ENCODE assay signal across 8 cellular contexts in the genomic region with DNA sequence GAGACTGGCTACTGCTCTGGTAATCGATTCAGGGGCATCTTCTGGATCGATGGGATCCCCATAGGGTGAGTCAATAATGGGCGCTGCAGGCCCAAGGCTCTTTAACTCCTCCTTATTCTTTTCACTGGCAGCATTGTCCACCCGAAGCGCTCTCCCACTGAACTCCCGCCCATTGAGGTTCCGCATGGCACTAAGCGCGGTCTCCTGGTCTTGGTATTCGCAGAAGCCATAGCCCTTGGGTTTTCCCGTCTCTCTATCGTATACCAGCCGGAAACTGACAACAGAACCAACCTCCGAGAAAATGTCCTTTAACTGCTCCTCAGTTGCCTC. TPM values are rescaled to one million over a fixed set of nuclear protein-coding genes. Genes with fewer than 3 reads are reported as not detected.
DNase-seq lines count a peak whose midpoint lies in the region; ATAC-seq, FAIRE-seq and TF ChIP-seq lines count a peak whose summit lies in the region.

No MANE protein-coding gene starts in this region.

- no peaks in the 10 kb centered on the region for H3K9me3 Mint-ChIP-seq in CD4-positive, alpha-beta T cell

- no peaks in the 10 kb centered on the region for H4K20me1 ChIP-seq in GM12878 (ENCODE audit: control insufficient read depth, insufficient read depth)
- no peaks in the 10 kb centered on the region for H4K20me1 ChIP-seq in HepG2 (ENCODE audit: insufficient read depth, low read length)

- BruUV-seq in GM12878 (replicated peaks; lab: Mats Ljungman, UMichigan) (TSS peak; percentile 75), HepG2 (replicated peaks; lab: Mats Ljungman, UMichigan) (TSS peak; percentile 70)

- POLR2A ChIA-PET in CD4-positive, alpha-beta T cell (lab: Charles Lee): interaction anchor here (1.2 to 1.8 kb wide), 2 partner anchors 10 to 139 kb away, joined by 3 to 12 read pairs; no protein-coding TSS in a partner anchor
- POLR2A ChIA-PET in GM12878 (lab: Charles Lee): no interaction called here
- POLR2A ChIA-PET in HepG2 (lab: Yijun Ruan, JAX): no interaction called here

- TF ChIP-seq POLR2A in GM12878 (IDR thresholded peaks at IDR 0.05; ENCODE audit: low read depth, low read length) (no peak), HepG2 (IDR thresholded peaks at IDR 0.05; ENCODE audit: insufficient read depth in 1 of 2, low read depth in 2 of 2, low read length in 2 of 2) (no peak)

- TF ChIP-seq EP300 in GM12878 (IDR thresholded peaks at IDR 0.05; ENCODE audit: borderline replicate concordance in 1 of 2, control insufficient read depth in 1 of 2, low read depth in 2 of 2, low read length in 2 of 2) (no peak), HepG2 (IDR thresholded peaks at IDR 0.05; ENCODE audit: low read depth in 2 of 2, low read length in 2 of 2) (no peak), HepG2 (CRISPR knock-in tag; IDR thresholded peaks at IDR 0.05; ENCODE audit: borderline replicate concordance) (no peak)

- H3K36me3 Mint-ChIP-seq in CD4-positive, alpha-beta T cell (ENCODE audit: low read depth): peaks cover 42% of the 10 kb centered on the region

- H3K4me3 Mint-ChIP-seq in CD4-positive, alpha-beta T cell: peak overlapping the region; percentile 98

- H3K4me1 Mint-ChIP-seq in CD4-positive, alpha-beta T cell (ENCODE audit: low read depth): peaks cover 53% of the 10 kb centered on the region

- no peak for DNase-seq in CD4-positive, alpha-beta T cell
- no peak for DNase-seq in HL-60 (ENCODE audit: low read depth in 1 of 2, low spot score in 1 of 2)
- no peak for DNase-seq in GM12878 (ENCODE audit: low read depth, low spot score)
- DNase-seq in HepG2 (ENCODE audit: low spot score): no peak
- no peak for DNase-seq in NCI-H1092 (lab: John Stamatoyannopoulos, UW)
- DNase-seq in amniotic stem cell (lab: John Stamatoyannopoulos, UW): no peak

- SMC1A ChIA-PET in GM12878 (lab: Charles Lee; ENCODE audit: uncharacterized antibody, unreplicated experiment): interaction anchor here (1.2 to 2.0 kb wide), 4 partner anchors 11 to 176 kb away, joined by 3 to 7 read pairs (median 4); no protein-coding TSS in a partner anchor

- intact Hi-C loops in CD4-positive, alpha-beta T cell (cut with DNase I, micrococcal nuclease): loop anchor here in 1 of 2 experiments (10.0 kb wide), 1 partner anchor 1074 kb away; a partner anchor contains a TSS
- intact Hi-C loops in GM12878 (cut with micrococcal nuclease; ENCODE audit: unreplicated experiment): no loop called here
- intact Hi-C loops in HepG2 (cut with micrococcal nuclease; ENCODE audit: unreplicated experiment): no loop called here

- no peak for FAIRE-seq in GM12878 (lab: Jason Lieb, UNC)
- no peak for FAIRE-seq in HepG2 (lab: Jason Lieb, UNC)

- in situ Hi-C loops in GM12878 (cut with MboI) (loop anchor here (10.0 kb wide), 1 partner anchor 1044 kb away; no protein-coding TSS in a partner anchor), HepG2 (cut with HindIII; ENCODE audit: extremely low pct_ligation_motif_present, low pct_unique_long_range_greater_than_20kb) (no loop called here)

- H3K9ac ChIP-seq in GM12878 (ENCODE audit: control insufficient read depth, insufficient read depth, low read length) (peak overlapping the region; percentile 95), HepG2 (ENCODE audit: insufficient read depth, low read depth, low read length) (peak overlapping the region; percentile 72)

- H2AFZ ChIP-seq in GM12878 (ENCODE audit: control insufficient read depth, low read depth, low read length): peak overlapping the region; percentile 99
- H2AFZ ChIP-seq in HepG2 (ENCODE audit: low read length): peak overlapping the region; percentile 99

- peak overlapping the region; percentile 69; the same call in 1 of the 2 replicates for H3K4me2 ChIP-seq in GM12878 (ENCODE audit: control insufficient read depth, insufficient read depth)
- peak overlapping the region; percentile 70 for H3K4me2 ChIP-seq in HepG2 (ENCODE audit: low read depth, low read length)

- CTCF ChIA-PET in CD4-positive, alpha-beta T cell (lab: Charles Lee): no interaction called here
- CTCF ChIA-PET in GM12878 (lab: Yijun Ruan, JAX): no interaction called here
- CTCF ChIA-PET in HepG2 (lab: Yijun Ruan, JAX; ENCODE audit: low intra/inter-chr PET ratio, low total read pairs): no interaction called here

- under 1% methylated on average over 14 of the region's 14 CpGs for whole genome bisulfite sequencing in GM12878 (ENCODE audit: insufficient coverage, insufficient replicate concordance, low lambda C conversion rate, missing lambda C conversion rate)
- WGBS in HepG2 (ENCODE audit: low lambda C conversion rate): 25% methylated on average over 12 of the region's 14 CpGs
- under 1% methylated on average over 14 of the region's 14 CpGs for WGBS in thymus

- RAD21 ChIA-PET in GM12878 (lab: Charles Lee; ENCODE audit: unreplicated experiment): no interaction called here

- H3K27me3 Mint-ChIP-seq in CD4-positive, alpha-beta T cell: no peaks in the 10 kb centered on the region

- TF ChIP-seq CTCF in CD4-positive, alpha-beta T cell (IDR thresholded peaks at IDR 0.05): no peak
- no peak for TF ChIP-seq CTCF in HL-60 (IDR thresholded peaks at IDR 0.05; ENCODE audit: insufficient read depth, low read length)
- no peak for TF ChIP-seq CTCF in GM12878 (IDR thresholded peaks at IDR 0.05 in 2 of 3, conservative IDR thresholded peaks at IDR 0.05 in 1 of 3; ENCODE audit: control insufficient read depth in 2 of 3, extremely low read depth in 1 of 3, insufficient read depth in 1 of 3, low read depth in 3 of 3, low read length in 3 of 3)
- TF ChIP-seq CTCF in HepG2 (CRISPR knock-in tag; IDR thresholded peaks at IDR 0.05): no peak

- peak overlapping the region; percentile 99 for H3K27ac Mint-ChIP-seq in CD4-positive, alpha-beta T cell

- H3K36me3 ChIP-seq in GM12878 (ENCODE audit: control insufficient read depth in 2 of 2, insufficient read depth in 2 of 2, low read length in 1 of 2) (no peaks in the 10 kb centered on the region; a peak in 1 of 4 replicates), HepG2 (replicated peaks in 1 of 2; ENCODE audit: control insufficient read depth in 1 of 2, insufficient read depth in 2 of 2, low read length in 2 of 2) (no peaks in the 10 kb centered on the region), thymus (ENCODE audit: control insufficient read depth, insufficient read depth) (peaks cover 3% of the 10 kb centered on the region)

- peak; percentile 30 for ATAC-seq in CD4-positive, alpha-beta T cell (ENCODE audit: poor library complexity)
- ATAC-seq in GM21447 (IDR thresholded peaks at IDR 0.05; ENCODE audit: unreplicated experiment): peak; percentile 26
- ATAC-seq in GM12878: peak; percentile 67
- peak; percentile 82 for ATAC-seq in HepG2

- peaks cover 21% of the 10 kb centered on the region for H3K79me2 ChIP-seq in GM12878 (ENCODE audit: control insufficient read depth, insufficient read depth, low read length)
- H3K79me2 ChIP-seq in HepG2 (ENCODE audit: insufficient read depth, low read length): no peaks in the 10 kb centered on the region

- H3K4me3 ChIP-seq in HL-60 (replicated peaks; ENCODE audit: insufficient read depth, low read length) (peak overlapping the region; percentile 73), GM12878 (peak overlapping the region; percentile 95), HepG2 (replicated peaks in 1 of 3; ENCODE audit: insufficient read depth in 1 of 3, low read depth in 2 of 3, low read length in 3 of 3) (peak overlapping the region; percentile 67 to 71 (median 71)), thymus (ENCODE audit: low read length) (peak overlapping the region; percentile 81)

- H3K27ac ChIP-seq in CD4-positive, alpha-beta T cell (ENCODE audit: low read depth, low read length): peak overlapping the region; percentile 95
- H3K27ac ChIP-seq in HL-60 (replicated peaks) (peak overlapping the region; percentile 99), GM12878 (ENCODE audit: control insufficient read depth, insufficient read depth) (peak overlapping the region; percentile 97), HepG2 (ENCODE audit: extremely low read length, insufficient read depth, low read length) (peak overlapping the region; percentile 84), thymus (ENCODE audit: low read depth) (peak overlapping the region; percentile 89)

- TF ChIP-seq RAD21 in GM12878 (IDR thresholded peaks at IDR 0.05; ENCODE audit: insufficient read depth, low read depth, low read length) (no peak), HepG2 (CRISPR knock-in tag; IDR thresholded peaks at IDR 0.05) (no peak)

- H3K27me3 ChIP-seq in CD4-positive, alpha-beta T cell (ENCODE audit: control insufficient read depth, insufficient read depth, low read length): no peaks in the 10 kb centered on the region
- H3K27me3 ChIP-seq in HL-60 (ENCODE audit: insufficient read depth, poor library complexity, severe bottlenecking) (no peaks in the 10 kb centered on the region), GM12878 (replicated peaks in 1 of 2; ENCODE audit: control insufficient read depth in 2 of 2, insufficient read depth in 2 of 2, low read length in 1 of 2) (no peaks in the 10 kb centered on the region), HepG2 (ENCODE audit: control insufficient read depth in 1 of 2, insufficient read depth in 2 of 2, low read length in 2 of 2) (no peaks in the 10 kb centered on the region; a peak in 1 of 5 replicates), thymus (ENCODE audit: control insufficient read depth, insufficient read depth) (no peaks in the 10 kb centered on the region)

- no peaks in the 10 kb centered on the region for H3K9me3 ChIP-seq in CD4-positive, alpha-beta T cell (ENCODE audit: control insufficient read depth, low read length)
- H3K9me3 ChIP-seq in GM12878 (replicated peaks; ENCODE audit: control insufficient read depth, insufficient read depth, low read length): no peaks in the 10 kb centered on the region
- H3K9me3 ChIP-seq in HepG2 (ENCODE audit: low read length): no peaks in the 10 kb centered on the region
- H3K9me3 ChIP-seq in thymus (ENCODE audit: control insufficient read depth): no peaks in the 10 kb centered on the region

- H3K4me1 ChIP-seq in GM12878 (ENCODE audit: control insufficient read depth, insufficient read depth, low read length) (peaks cover 6% of the 10 kb centered on the region; the same call in 1 of the 2 replicates), HepG2 (ENCODE audit: insufficient read depth, low read length) (peaks cover 12% of the 10 kb centered on the region; the same call in 1 of the 2 replicates), thymus (ENCODE audit: control insufficient read depth, insufficient read depth, low read length) (peaks cover 20% of the 10 kb centered on the region)

RNA-seq across cellular contexts. Expression of a gene that starts 0.3 kb away (rescaled TPM):
- 10 to 100 TPM; 28.4 to 29.6 TPM for total RNA-seq in CD4-positive, alpha-beta T cell
- 16.5 and 17.8 TPM in 2 replicates for total RNA-seq in GM12878 (2013; cell fraction: nucleolus; rRNA removed)
- 23.5 and 25.1 TPM in 2 replicates for total RNA-seq in GM12878 (2014; rRNA removed)
- total RNA-seq in GM12878 (2014; rRNA removed; fragmentation: Illumina TruSeq; extraction: Trizol): 21.4 and 21.5 TPM in 2 replicates
- total RNA-seq in GM12878 (2021): 21.6 and 22.2 TPM in 2 replicates
- 9.6 TPM for polyA plus RNA-seq in GM12878 (2011; ENCODE audit: low read depth)
- 12.4 and 12.7 TPM in 2 replicates for polyA plus RNA-seq in GM12878 (2011; rRNA removed)
- polyA plus RNA-seq in GM12878 (2011; cell fraction: cytosol; rRNA removed): 6.1 and 7.2 TPM in 2 replicates
- polyA plus RNA-seq in GM12878 (2011; cell fraction: nucleus; rRNA removed): 7.3 and 9.9 TPM in 2 replicates
- 12.9 and 13.0 TPM in 2 replicates for polyA plus RNA-seq in GM12878 (2012)
- 23.8 and 25.0 TPM in 2 replicates for polyA plus RNA-seq in GM12878 (2014; fragmentation: Illumina TruSeq; extraction: Trizol)
- 1 to 10 TPM; 6.8 to 9.1 TPM for polyA plus RNA-seq in GM12878 (2014; fragmentation: Nextera tagmentation; extraction: Ambion mirVana)
- polyA plus RNA-seq in GM12878 (2014; rRNA removed): 16.0 and 16.2 TPM in 2 replicates
- 10 to 100 TPM; 10.1 to 10.4 TPM for polyA plus RNA-seq in GM12878 (2016; fragmentation: Nextera tagmentation; extraction: Ambion mirVana)
- polyA minus RNA-seq in GM12878 (2011; rRNA and poly(A)+ RNA removed): 9.9 and 10.7 TPM in 2 replicates
- polyA minus RNA-seq in GM12878 (2011; cell fraction: cytosol; rRNA and poly(A)+ RNA removed): 4.0 TPM in 2 replicates
- 11.5 and 13.6 TPM in 2 replicates for polyA minus RNA-seq in GM12878 (2011; cell fraction: nucleus; rRNA and poly(A)+ RNA removed)
- 7.2 and 9.2 TPM in 2 replicates for total RNA-seq in HepG2 (2016; rRNA removed; fragmentation: Illumina TruSeq; extraction: Trizol)
- total RNA-seq in HepG2 (2016; cell fraction: cytosol; rRNA removed; fragmentation: Illumina TruSeq; extraction: Trizol; ENCODE audit: low read depth): 0.40 and 0.71 TPM in 2 replicates
- 7.5 and 8.0 TPM in 2 replicates for total RNA-seq in HepG2 (2016; cell fraction: insoluble cytoplasmic fraction; rRNA removed; fragmentation: Illumina TruSeq; extraction: Trizol)
- 1.9 TPM in 2 replicates for total RNA-seq in HepG2 (2016; cell fraction: membrane; rRNA removed; fragmentation: Illumina TruSeq; extraction: Trizol)
- total RNA-seq in HepG2 (2016; cell fraction: nucleus; rRNA removed; fragmentation: Illumina TruSeq; extraction: Trizol): 4.9 and 5.7 TPM in 2 replicates
- 1.4 and 1.8 TPM in 2 replicates for polyA plus RNA-seq in HepG2 (2011; rRNA removed)
- 0.64 and 0.95 TPM in 2 replicates for polyA plus RNA-seq in HepG2 (2011; cell fraction: cytosol; rRNA removed)
- 1.1 and 1.8 TPM in 2 replicates for polyA plus RNA-seq in HepG2 (2011; cell fraction: nucleus; rRNA removed)
- 2.3 and 3.6 TPM in 2 replicates for polyA plus RNA-seq in HepG2 (2012)
- 0.29 and 0.33 TPM in 2 replicates for polyA plus RNA-seq in HepG2 (2016; cell fraction: cytosol; fragmentation: Illumina TruSeq; extraction: Trizol; ENCODE audit: low read depth)
- polyA plus RNA-seq in HepG2 (2016; cell fraction: insoluble cytoplasmic fraction; fragmentation: Illumina TruSeq; extraction: Trizol; ENCODE audit: low read depth): 6.6 and 6.8 TPM in 2 replicates
- 0.68 and 0.99 TPM in 2 replicates for polyA plus RNA-seq in HepG2 (2016; cell fraction: membrane; fragmentation: Illumina TruSeq; extraction: Trizol; ENCODE audit: low read depth)
- polyA plus RNA-seq in HepG2 (2016; cell fraction: nucleus; fragmentation: Illumina TruSeq; extraction: Trizol; ENCODE audit: insufficient read depth, low read depth): 4.8 and 5.0 TPM in 2 replicates
- polyA minus RNA-seq in HepG2 (2011; rRNA and poly(A)+ RNA removed; ENCODE audit: low replicate concordance): 2.3 and 13.1 TPM in 2 replicates
- polyA minus RNA-seq in HepG2 (2011; cell fraction: cytosol; rRNA and poly(A)+ RNA removed): 1.1 and 1.6 TPM in 2 replicates
- polyA minus RNA-seq in HepG2 (2011; cell fraction: nucleus; rRNA and poly(A)+ RNA removed): 5.4 and 5.7 TPM in 2 replicates
- polyA plus RNA-seq in thymus: 23.9 TPM

Comparison
In these comparisons a context has a peak if more than half of its experiments do, and no peak if none do; other contexts are left out.
1. ATAC-seq: peak in every context shown above with its lines; median percentile 82 in HepG2; 67 in GM12878; 30 in CD4-positive, alpha-beta T cell; 26 in GM21447.